29 cellular contexts compared by ENCODE assay signal in genomic region chr16:58218786-58219185, GRCh38. TPM values are rescaled to one million over a fixed set of nuclear protein-coding genes. Genes with fewer than 3 reads are reported as not detected.
A peak's percentile ranks its signal among the peaks of the same experiment; 100 is the strongest.
DNase-seq lines count a peak whose midpoint lies in the region; FAIRE-seq lines count a peak whose summit lies in the region.
"Had no signal": no experiment of that assay in that cellular context is flagged by ENCODE, and none has a peak within 500 bp of the region (broad histone marks: within the 10 kb centered on the region; RNA-seq: fewer than 3 reads in every experiment).

No MANE protein-coding gene starts in this region.

- H3K79me2 ChIP-seq in trophoblast cell (ENCODE audit: control insufficient read depth, insufficient read depth, low read length, poor library complexity), result no peaks in the 10 kb centered on the region

- no peak overlapping the region for H4K8ac ChIP-seq in trophoblast cell (ENCODE audit: low read depth, low read length)

- H4K91ac ChIP-seq in trophoblast cell (ENCODE audit: low read depth, low read length), result no peak overlapping the region

- H2BK5ac ChIP-seq in trophoblast cell (ENCODE audit: low read depth, low read length, poor library complexity), result no peak overlapping the region

- H2BK12ac ChIP-seq in trophoblast cell (ENCODE audit: low read length), result no peak overlapping the region

- H4K12ac ChIP-seq in trophoblast cell (ENCODE audit: low read depth, low read length), result no peak overlapping the region

- no peak overlapping the region for H3K18ac ChIP-seq in trophoblast cell (ENCODE audit: low read length)

- no peaks in the 10 kb centered on the region for H3K36me3 ChIP-seq in trophoblast cell (ENCODE audit: control insufficient read depth in 1 of 2, insufficient read depth in 2 of 2, low read length in 2 of 2)
- H3K36me3 ChIP-seq: BE2C; BLaER1; BLaER1 treated with 17β-estradiol and CSF1 and Interleukin-3, amounts not matched to agents 10 nM and 100 nM had no signal

- no peak for FAIRE-seq in urothelium cell line (lab: Jason Lieb, UNC)
- FAIRE-seq: A204.1, A549, D721Med had no signal

- DNase-seq in trophoblast cell, result peak; percentile 92 to 96
- DNase-seq in urothelium cell line (ENCODE audit: low spot score), result no peak
- DNase-seq: 8988T; ACHN; AML-193; BE2C; C1 segment of cervical spinal cord; Caco-2; Calu3; CD4-positive, alpha-beta memory T cell; CD4-positive, alpha-beta T cell; CD4-positive, CD25-positive, alpha-beta regulatory T cell; CD8-positive, alpha-beta memory T cell; CD8-positive, alpha-beta T cell; COR-L47; DMS 273 treated with DMSO at 0.1 percent for 48 hours; DMS153; DMS53; DMS79; DMS79 treated with DMSO at 0.1 percent for 48 hours; DND-41; EL had no signal

- no peaks in the 10 kb centered on the region for H3K79me1 ChIP-seq in trophoblast cell (ENCODE audit: low read length)

- H3K4me2 ChIP-seq in trophoblast cell (ENCODE audit: low read length), result no peak overlapping the region
- H3K4me2 ChIP-seq: A549; BLaER1; BLaER1 treated with 17β-estradiol and CSF1 and Interleukin-3, amounts not matched to agents 10 nM and 100 nM had no signal

- no peak overlapping the region for H2BK120ac ChIP-seq in trophoblast cell (ENCODE audit: insufficient read depth, low read length, poor library complexity)

- no peaks in the 10 kb centered on the region for H3K27me3 ChIP-seq in trophoblast cell (ENCODE audit: insufficient read depth, low read length)
- H3K27me3 ChIP-seq: BLaER1; BLaER1 treated with 17β-estradiol and CSF1 and Interleukin-3, amounts not matched to agents 10 nM and 100 nM had no signal

- no peak overlapping the region for H3K9ac ChIP-seq in trophoblast cell (ENCODE audit: low read length)
- H3K9ac ChIP-seq: BLaER1; BLaER1 treated with 17β-estradiol and CSF1 and Interleukin-3, amounts not matched to agents 10 nM and 100 nM had no signal

- no peak overlapping the region for H2AFZ ChIP-seq in trophoblast cell (ENCODE audit: insufficient read depth, low read length, poor library complexity)

- H3K23ac ChIP-seq in trophoblast cell (ENCODE audit: low read length), result no peak overlapping the region

- no peak overlapping the region for H3K14ac ChIP-seq in trophoblast cell (ENCODE audit: low read length)

- H3K4ac ChIP-seq in trophoblast cell (ENCODE audit: low read depth, low read length), result no peak overlapping the region

- no CpG with 5 or more reads among the region's 3 CpGs for WGBS in trophoblast cell (ENCODE audit: extremely low coverage, insufficient coverage, insufficient read length)

- H3K27ac ChIP-seq in trophoblast cell (ENCODE audit: low read depth, low read length), result peak overlapping the region; percentile 49
- H3K27ac ChIP-seq: 22Rv1; A549; BLaER1; BLaER1 treated with 17β-estradiol and CSF1 and Interleukin-3, amounts not matched to agents 10 nM and 100 nM; C4-2B had no signal

- H3K9me3 ChIP-seq in trophoblast cell (ENCODE audit: insufficient read depth, low read depth, low read length), result no peaks in the 10 kb centered on the region
- H3K9me3 ChIP-seq: BE2C had no signal

- H3K4me3 ChIP-seq in trophoblast cell (ENCODE audit: low read depth, low read length), result no peak overlapping the region
- H3K4me3 ChIP-seq: A549; BLaER1; BLaER1 treated with 17β-estradiol and CSF1 and Interleukin-3, amounts not matched to agents 10 nM and 100 nM had no signal

- H3K4me1 ChIP-seq in trophoblast cell (ENCODE audit: control insufficient read depth in 1 of 2, insufficient read depth in 2 of 2, low read length in 2 of 2), result peaks cover 2 to 4% of the 10 kb centered on the region in 2 experiments
- H3K4me1 ChIP-seq: A549; BE2C; BLaER1; BLaER1 treated with 17β-estradiol and CSF1 and Interleukin-3, amounts not matched to agents 10 nM and 100 nM; Caco-2 had no signal

- no peak overlapping the region for H2AK5ac ChIP-seq in trophoblast cell (ENCODE audit: low read length)

RNA-seq across cellular contexts. Expression of gene CSNK2A2, which starts 20.9 kb away (rescaled TPM):
- 118 and 120 TPM in 2 replicates for polyA plus RNA-seq in trophoblast cell (2013)
